Comparison of ENCODE assay signal across 8 cellular contexts in the genomic region with DNA sequence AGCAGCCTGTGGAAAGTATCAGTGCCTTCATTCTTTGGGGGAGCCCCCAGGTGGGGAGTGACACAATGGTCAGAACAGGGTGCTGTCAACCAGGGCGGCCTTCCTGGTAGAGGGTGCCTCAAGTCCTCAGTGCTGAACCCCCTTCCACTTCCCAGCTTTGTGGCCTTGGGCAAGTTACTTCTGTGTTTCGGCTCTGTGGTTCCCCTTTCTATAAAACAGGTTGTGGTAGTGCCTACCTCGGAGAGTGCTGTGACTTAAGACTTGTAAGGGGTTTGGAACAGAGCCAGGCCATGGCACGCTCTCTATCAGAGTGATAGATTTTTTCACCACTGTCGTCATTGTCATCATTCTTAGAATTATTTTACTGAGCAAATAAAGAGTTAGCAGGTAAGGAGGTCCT.
DNase-seq lines count a peak whose midpoint lies in the region; ATAC-seq and TF ChIP-seq lines count a peak whose summit lies in the region.

No MANE protein-coding gene starts in this region.

- 33 to 64% methylated on average over 5 of the region's 5 CpGs for WGBS in lung, 2 donors

- no peak overlapping the region for H3K4me3 ChIP-seq in lung

- peaks cover 0 to 2% of the 10 kb centered on the region in 2 donors for H3K9me3 ChIP-seq in lung (ENCODE audit: control insufficient read depth in 2 of 2, insufficient read depth in 1 of 2, low read length in 1 of 2)

- no peak for TF ChIP-seq CTCF in lung (IDR thresholded peaks at IDR 0.05; ENCODE audit: control extremely low read depth, extremely low read depth)

- no peaks in the 10 kb centered on the region for H3K27me3 ChIP-seq in lung (ENCODE audit: control insufficient read depth, insufficient read depth)

- peak; percentile 31 for DNase-seq in NCI-H748 (lab: John Stamatoyannopoulos, UW; ENCODE audit: unreplicated experiment)
- DNase-seq in NCI-H748 treated with DMSO at 0.1 percent for 48 hours (lab: John Stamatoyannopoulos, UW), result no peak
- DNase-seq in NCI-H2171 treated with DMSO at 0.1 percent for 48 hours (lab: John Stamatoyannopoulos, UW), result peak; percentile 55
- peak; percentile 65 for DNase-seq in activated CD8-positive, alpha-beta memory T cell treated with anti-CD3 and anti-CD28 coated beads, Interleukin-2, amount 50 U/mL, for 4 hours
- peak; percentile 41 for DNase-seq in lung (ENCODE audit: low spot score)
- DNase-seq in stimulated activated naive CD4-positive, alpha-beta T cell treated with Interleukin-2 at 50 U/mL for 16 hours (lab: John Stamatoyannopoulos, UW), result peak; percentile 59
- DNase-seq in GOT3 (lab: John Stamatoyannopoulos, UW), result no peak

- no peaks in the 10 kb centered on the region for H3K36me3 ChIP-seq in lung (ENCODE audit: control insufficient read depth in 2 of 2, insufficient read depth in 2 of 2, low read length in 2 of 2)

- H3K27ac ChIP-seq in lung (ENCODE audit: low read depth in 1 of 2, low read length in 1 of 2), result peak overlapping the region in 1 of 2 donors; percentile 81

- ATAC-seq in lung (ENCODE audit: insufficient read depth, low FRiP score), result peak; percentile 56
- no peak for ATAC-seq in HG02840 (IDR thresholded peaks at IDR 0.05; ENCODE audit: low FRiP score, unreplicated experiment)

- H3K4me1 ChIP-seq in lung (ENCODE audit: control insufficient read depth in 2 of 2, insufficient read depth in 2 of 2, low read length in 2 of 2), result peaks cover 3 to 20% of the 10 kb centered on the region in 2 donors

Comparison
In these comparisons a context has a peak if more than half of its experiments do, and no peak if none do; other contexts are left out.
1. DNase-seq: peak in NCI-H748 (single experiment), NCI-H2171 treated with DMSO at 0.1 percent for 48 hours (single experiment), activated CD8-positive, alpha-beta memory T cell treated with anti-CD3 and anti-CD28 coated beads, Interleukin-2, amount 50 U/mL, for 4 hours (single experiment), lung (single experiment) and stimulated activated naive CD4-positive, alpha-beta T cell treated with Interleukin-2 at 50 U/mL for 16 hours (single experiment); none in NCI-H748 treated with DMSO at 0.1 percent for 48 hours (single experiment) and GOT3 (single experiment).